In genomic region chr22:30028731-30029130, GRCh38 we compare ENCODE assay signal across 27 cellular contexts. TPM values are rescaled to one million over a fixed set of nuclear protein-coding genes. Genes with fewer than 3 reads are reported as not detected.
DNase-seq lines count a peak whose midpoint lies in the region; ATAC-seq and TF ChIP-seq lines count a peak whose summit lies in the region.
"Had no signal": no experiment of that assay in that cellular context is flagged by ENCODE, and none has a peak within 500 bp of the region (broad histone marks: within the 10 kb centered on the region; RNA-seq: fewer than 3 reads in every experiment).

No MANE protein-coding gene starts in this region.

- 94 to 99% (median 97%) methylated on average over 6 of the region's 6 CpGs for WGBS in spleen, 5 donors

- H3K27ac Mint-ChIP-seq in type B pancreatic cell = peak overlapping the region; percentile 37
- H3K27ac Mint-ChIP-seq: activated CD4-positive, alpha-beta memory T cell treated with anti-CD3 and anti-CD28 coated beads, Interleukin-2, amount 10 ng/mL, durations not matched to agents 7 days and 5 days; activated naive CD8-positive, alpha-beta T cell treated with anti-CD3 and anti-CD28 coated beads, Interleukin-2, amount 10 ng/mL, durations not matched to agents 7 days and 5 days; GM23338; stimulated activated naive CD8-positive, alpha-beta T cell treated with anti-CD3 and anti-CD28 coated beads, Interleukin-15, amount 100 ng/mL, for 72 hours had no signal

- peaks cover 31% of the 10 kb centered on the region for H3K36me3 ChIP-seq in effector memory CD4-positive, alpha-beta T cell (ENCODE audit: control insufficient read depth, insufficient read depth, low read length)
- peaks cover 0 to 99% (median 51%) of the 10 kb centered on the region in 6 donors for H3K36me3 ChIP-seq in spleen

- H3K4me1 Mint-ChIP-seq in type B pancreatic cell (ENCODE audit: unreplicated experiment) = peaks cover 23% of the 10 kb centered on the region
- H3K4me1 Mint-ChIP-seq: GM23338; stimulated activated naive CD8-positive, alpha-beta T cell treated with anti-CD3 and anti-CD28 coated beads, Interleukin-15, amount 100 ng/mL, for 72 hours had no signal

- H3K9me3 ChIP-seq in effector memory CD4-positive, alpha-beta T cell (ENCODE audit: control insufficient read depth, low read length) = no peaks in the 10 kb centered on the region
- no peaks in the 10 kb centered on the region for H3K9me3 ChIP-seq in spleen
- H3K9me3 ChIP-seq: heart right ventricle, upper lobe of left lung had no signal

- ATAC-seq in HG02884 (IDR thresholded peaks at IDR 0.05; ENCODE audit: unreplicated experiment) = no peak
- ATAC-seq: GM23338; HepG2; stimulated activated naive CD8-positive, alpha-beta T cell treated with anti-CD3 and anti-CD28 coated beads, Interleukin-15, amount 100 ng/mL, for 72 hours had no signal

- H3K27me3 Mint-ChIP-seq in type B pancreatic cell = no peaks in the 10 kb centered on the region
- H3K27me3 Mint-ChIP-seq: activated CD4-positive, alpha-beta memory T cell treated with anti-CD3 and anti-CD28 coated beads, Interleukin-2, amount 10 ng/mL, durations not matched to agents 7 days and 5 days; activated naive CD8-positive, alpha-beta T cell treated with anti-CD3 and anti-CD28 coated beads, Interleukin-2, amount 10 ng/mL, durations not matched to agents 7 days and 5 days; stimulated activated naive CD8-positive, alpha-beta T cell treated with anti-CD3 and anti-CD28 coated beads, Interleukin-15, amount 100 ng/mL, for 72 hours had no signal

- no peaks in the 10 kb centered on the region for H3K27me3 ChIP-seq in effector memory CD4-positive, alpha-beta T cell (replicated peaks; ENCODE audit: control insufficient read depth, insufficient read depth, low read length, poor library complexity, severe bottlenecking)
- H3K27me3 ChIP-seq in spleen (replicated peaks in 1 of 7) = no peaks in the 10 kb centered on the region
- H3K27me3 ChIP-seq: heart right ventricle, upper lobe of left lung had no signal

- intact Hi-C loops in spleen (cut with DNase I; ENCODE audit: low total_unique reads) = no loop called here

- no peaks in the 10 kb centered on the region for H3K9me3 Mint-ChIP-seq in type B pancreatic cell
- H3K9me3 Mint-ChIP-seq: activated CD4-positive, alpha-beta memory T cell treated with anti-CD3 and anti-CD28 coated beads, Interleukin-2, amount 10 ng/mL, durations not matched to agents 7 days and 5 days; activated naive CD8-positive, alpha-beta T cell treated with anti-CD3 and anti-CD28 coated beads, Interleukin-2, amount 10 ng/mL, durations not matched to agents 7 days and 5 days; GM23338; stimulated activated naive CD8-positive, alpha-beta T cell treated with anti-CD3 and anti-CD28 coated beads, Interleukin-15, amount 100 ng/mL, for 72 hours had no signal

- H3K4me3 Mint-ChIP-seq in type B pancreatic cell = no peak overlapping the region
- H3K4me3 Mint-ChIP-seq: activated CD4-positive, alpha-beta memory T cell treated with anti-CD3 and anti-CD28 coated beads, Interleukin-2, amount 10 ng/mL, durations not matched to agents 7 days and 5 days; activated naive CD8-positive, alpha-beta T cell treated with anti-CD3 and anti-CD28 coated beads, Interleukin-2, amount 10 ng/mL, durations not matched to agents 7 days and 5 days; GM23338; stimulated activated naive CD8-positive, alpha-beta T cell treated with anti-CD3 and anti-CD28 coated beads, Interleukin-15, amount 100 ng/mL, for 72 hours had no signal

- peaks cover 24% of the 10 kb centered on the region for H3K36me3 Mint-ChIP-seq in type B pancreatic cell

- no peak overlapping the region for H3K27ac ChIP-seq in effector memory CD4-positive, alpha-beta T cell (ENCODE audit: insufficient read depth, low read length, poor library complexity, severe bottlenecking)
- peak overlapping the region in 1 of 8 donors; percentile 34 for H3K27ac ChIP-seq in spleen
- H3K27ac ChIP-seq: RWPE1, SK-N-MC had no signal

- no peak overlapping the region for H3K4me3 ChIP-seq in effector memory CD4-positive, alpha-beta T cell (ENCODE audit: insufficient read depth, low read depth, low read length, poor library complexity, severe bottlenecking)
- no peak overlapping the region for H3K4me3 ChIP-seq in spleen
- H3K4me3 ChIP-seq: GM23338, heart right ventricle, SK-N-MC, upper lobe of left lung had no signal

- DNase-seq in anterior cingulate cortex (lab: John Stamatoyannopoulos, UW) (peak in 49 of 58 donors; percentile 5 to 84 (median 56)), globus pallidus (ENCODE audit: low spot score) (peak; percentile 92), occipital lobe (lab: John Stamatoyannopoulos, UW) (peak; percentile 43), type B pancreatic cell (ENCODE audit: extremely low spot score, unreplicated experiment) (no peak), spleen (no peak)
- no peak for DNase-seq in effector memory CD4-positive, alpha-beta T cell
- DNase-seq: activated CD4-positive, alpha-beta memory T cell treated with anti-CD3 and anti-CD28 coated beads, Interleukin-2, amount 10 ng/mL, durations not matched to agents 7 days and 5 days; activated CD4-positive, CD25-positive, alpha-beta regulatory T cell treated with anti-CD3 and anti-CD28 coated beads, Interleukin-2, amount 50 U/mL, for 72 hours; activated naive CD8-positive, alpha-beta T cell treated with anti-CD3 and anti-CD28 coated beads, Interleukin-2, amount 10 ng/mL, durations not matched to agents 7 days and 5 days; EL; heart right ventricle; Kasumi-1; left cardiac atrium; mammary epithelial cell; NCI-H1048; NCI-H1694; NCI-H510A; stimulated activated naive CD8-positive, alpha-beta T cell treated with anti-CD3 and anti-CD28 coated beads, Interleukin-15, amount 100 ng/mL, for 72 hours; T-helper 2 cell; upper lobe of left lung had no signal

- no peak for TF ChIP-seq POLR2A in spleen (IDR thresholded peaks at IDR 0.05)

- TF ChIP-seq CTCF in type B pancreatic cell (conservative IDR thresholded peaks at IDR 0.05) (no peak), spleen (IDR thresholded peaks at IDR 0.05 in 8 of 11, conservative IDR thresholded peaks at IDR 0.05 in 3 of 11) (no peak)

- no peaks in the 10 kb centered on the region for H3K4me1 ChIP-seq in effector memory CD4-positive, alpha-beta T cell (ENCODE audit: control insufficient read depth, insufficient read depth, low read length, poor library complexity, severe bottlenecking)
- H3K4me1 ChIP-seq in spleen = peaks cover 0 to 30% (median 13%) of the 10 kb centered on the region in 6 donors

RNA-seq across cellular contexts. Expression of gene HORMAD2, which starts 51.5 kb away (rescaled TPM):
- total RNA-seq in occipital lobe (0.78 TPM), type B pancreatic cell (ENCODE audit: low replicate concordance) (0.43 TPM in 1 of 2 replicates, not detected in the other), spleen (not detected)
- polyA plus RNA-seq in spleen = not detected
- total RNA-seq: GM23338, heart right ventricle, HepG2, left cardiac atrium, mammary epithelial cell, OCI-LY7, skeletal muscle tissue had no signal
- polyA plus RNA-seq: heart right ventricle, HepG2, mammary epithelial cell had no signal

Comparison
In these comparisons a context has a peak if more than half of its experiments do, and no peak if none do; other contexts are left out.
1. DNase-seq: peak in anterior cingulate cortex (49 of 58), globus pallidus (single experiment) and occipital lobe (single experiment); none in type B pancreatic cell (single experiment), effector memory CD4-positive, alpha-beta T cell (0 of 3) and spleen (single experiment).